ENCODE assay signal across 1 cellular context in genomic region chr7:55556031-55556430, GRCh38.
TF ChIP-seq lines count a peak whose summit lies in the region.

No MANE protein-coding gene starts in this region.

TF ChIP-seq in GM23338, 12 proteins besides CTCF, POLR2A, EP300 and RAD21 (continued from another document):
- TF ChIP-seq, protein P1, sequence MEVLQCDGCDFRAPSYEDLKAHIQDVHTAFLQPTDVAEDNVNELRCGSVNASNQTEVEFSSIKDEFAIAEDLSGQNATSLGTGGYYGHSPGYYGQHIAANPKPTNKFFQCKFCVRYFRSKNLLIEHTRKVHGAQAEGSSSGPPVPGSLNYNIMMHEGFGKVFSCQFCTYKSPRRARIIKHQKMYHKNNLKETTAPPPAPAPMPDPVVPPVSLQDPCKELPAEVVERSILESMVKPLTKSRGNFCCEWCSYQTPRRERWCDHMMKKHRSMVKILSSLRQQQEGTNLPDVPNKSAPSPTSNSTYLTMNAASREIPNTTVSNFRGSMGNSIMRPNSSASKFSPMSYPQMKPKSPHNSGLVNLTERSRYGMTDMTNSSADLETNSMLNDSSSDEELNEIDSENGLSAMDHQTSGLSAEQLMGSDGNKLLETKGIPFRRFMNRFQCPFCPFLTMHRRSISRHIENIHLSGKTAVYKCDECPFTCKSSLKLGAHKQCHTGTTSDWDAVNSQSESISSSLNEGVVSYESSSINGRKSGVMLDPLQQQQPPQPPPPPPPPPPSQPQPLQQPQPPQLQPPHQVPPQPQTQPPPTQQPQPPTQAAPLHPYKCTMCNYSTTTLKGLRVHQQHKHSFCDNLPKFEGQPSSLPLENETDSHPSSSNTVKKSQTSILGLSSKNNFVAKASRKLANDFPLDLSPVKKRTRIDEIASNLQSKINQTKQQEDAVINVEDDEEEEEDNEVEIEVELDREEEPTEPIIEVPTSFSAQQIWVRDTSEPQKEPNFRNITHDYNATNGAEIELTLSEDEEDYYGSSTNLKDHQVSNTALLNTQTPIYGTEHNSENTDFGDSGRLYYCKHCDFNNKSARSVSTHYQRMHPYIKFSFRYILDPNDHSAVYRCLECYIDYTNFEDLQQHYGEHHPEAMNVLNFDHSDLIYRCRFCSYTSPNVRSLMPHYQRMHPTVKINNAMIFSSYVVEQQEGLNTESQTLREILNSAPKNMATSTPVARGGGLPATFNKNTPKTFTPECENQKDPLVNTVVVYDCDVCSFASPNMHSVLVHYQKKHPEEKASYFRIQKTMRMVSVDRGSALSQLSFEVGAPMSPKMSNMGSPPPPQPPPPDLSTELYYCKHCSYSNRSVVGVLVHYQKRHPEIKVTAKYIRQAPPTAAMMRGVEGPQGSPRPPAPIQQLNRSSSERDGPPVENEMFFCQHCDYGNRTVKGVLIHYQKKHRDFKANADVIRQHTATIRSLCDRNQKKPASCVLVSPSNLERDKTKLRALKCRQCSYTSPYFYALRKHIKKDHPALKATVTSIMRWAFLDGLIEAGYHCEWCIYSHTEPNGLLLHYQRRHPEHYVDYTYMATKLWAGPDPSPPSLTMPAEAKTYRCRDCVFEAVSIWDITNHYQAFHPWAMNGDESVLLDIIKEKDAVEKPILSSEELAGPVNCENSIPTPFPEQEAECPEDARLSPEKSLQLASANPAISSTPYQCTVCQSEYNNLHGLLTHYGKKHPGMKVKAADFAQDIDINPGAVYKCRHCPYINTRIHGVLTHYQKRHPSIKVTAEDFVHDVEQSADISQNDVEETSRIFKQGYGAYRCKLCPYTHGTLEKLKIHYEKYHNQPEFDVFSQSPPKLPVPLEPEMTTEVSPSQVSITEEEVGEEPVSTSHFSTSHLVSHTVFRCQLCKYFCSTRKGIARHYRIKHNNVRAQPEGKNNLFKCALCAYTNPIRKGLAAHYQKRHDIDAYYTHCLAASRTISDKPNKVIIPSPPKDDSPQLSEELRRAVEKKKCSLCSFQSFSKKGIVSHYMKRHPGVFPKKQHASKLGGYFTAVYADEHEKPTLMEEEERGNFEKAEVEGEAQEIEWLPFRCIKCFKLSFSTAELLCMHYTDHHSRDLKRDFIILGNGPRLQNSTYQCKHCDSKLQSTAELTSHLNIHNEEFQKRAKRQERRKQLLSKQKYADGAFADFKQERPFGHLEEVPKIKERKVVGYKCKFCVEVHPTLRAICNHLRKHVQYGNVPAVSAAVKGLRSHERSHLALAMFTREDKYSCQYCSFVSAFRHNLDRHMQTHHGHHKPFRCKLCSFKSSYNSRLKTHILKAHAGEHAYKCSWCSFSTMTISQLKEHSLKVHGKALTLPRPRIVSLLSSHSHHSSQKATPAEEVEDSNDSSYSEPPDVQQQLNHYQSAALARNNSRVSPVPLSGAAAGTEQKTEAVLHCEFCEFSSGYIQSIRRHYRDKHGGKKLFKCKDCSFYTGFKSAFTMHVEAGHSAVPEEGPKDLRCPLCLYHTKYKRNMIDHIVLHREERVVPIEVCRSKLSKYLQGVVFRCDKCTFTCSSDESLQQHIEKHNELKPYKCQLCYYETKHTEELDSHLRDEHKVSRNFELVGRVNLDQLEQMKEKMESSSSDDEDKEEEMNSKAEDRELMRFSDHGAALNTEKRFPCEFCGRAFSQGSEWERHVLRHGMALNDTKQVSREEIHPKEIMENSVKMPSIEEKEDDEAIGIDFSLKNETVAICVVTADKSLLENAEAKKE (CRISPR knock-in tag; IDR thresholded peaks at IDR 0.05) = peak; percentile 52; the same call in 1 of the 2 replicates
- TF ChIP-seq, protein P2, sequence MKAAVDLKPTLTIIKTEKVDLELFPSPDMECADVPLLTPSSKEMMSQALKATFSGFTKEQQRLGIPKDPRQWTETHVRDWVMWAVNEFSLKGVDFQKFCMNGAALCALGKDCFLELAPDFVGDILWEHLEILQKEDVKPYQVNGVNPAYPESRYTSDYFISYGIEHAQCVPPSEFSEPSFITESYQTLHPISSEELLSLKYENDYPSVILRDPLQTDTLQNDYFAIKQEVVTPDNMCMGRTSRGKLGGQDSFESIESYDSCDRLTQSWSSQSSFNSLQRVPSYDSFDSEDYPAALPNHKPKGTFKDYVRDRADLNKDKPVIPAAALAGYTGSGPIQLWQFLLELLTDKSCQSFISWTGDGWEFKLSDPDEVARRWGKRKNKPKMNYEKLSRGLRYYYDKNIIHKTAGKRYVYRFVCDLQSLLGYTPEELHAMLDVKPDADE (IDR thresholded peaks at IDR 0.05) = no peak
- no peak for TF ChIP-seq POLR2AphosphoS5 (IDR thresholded peaks at IDR 0.05; ENCODE audit: low read depth)
- TF ChIP-seq EZH2phosphoT487 (IDR thresholded peaks at IDR 0.05; ENCODE audit: unreplicated experiment) = no peak
